7 cellular contexts compared by ENCODE assay signal in the genomic region with DNA sequence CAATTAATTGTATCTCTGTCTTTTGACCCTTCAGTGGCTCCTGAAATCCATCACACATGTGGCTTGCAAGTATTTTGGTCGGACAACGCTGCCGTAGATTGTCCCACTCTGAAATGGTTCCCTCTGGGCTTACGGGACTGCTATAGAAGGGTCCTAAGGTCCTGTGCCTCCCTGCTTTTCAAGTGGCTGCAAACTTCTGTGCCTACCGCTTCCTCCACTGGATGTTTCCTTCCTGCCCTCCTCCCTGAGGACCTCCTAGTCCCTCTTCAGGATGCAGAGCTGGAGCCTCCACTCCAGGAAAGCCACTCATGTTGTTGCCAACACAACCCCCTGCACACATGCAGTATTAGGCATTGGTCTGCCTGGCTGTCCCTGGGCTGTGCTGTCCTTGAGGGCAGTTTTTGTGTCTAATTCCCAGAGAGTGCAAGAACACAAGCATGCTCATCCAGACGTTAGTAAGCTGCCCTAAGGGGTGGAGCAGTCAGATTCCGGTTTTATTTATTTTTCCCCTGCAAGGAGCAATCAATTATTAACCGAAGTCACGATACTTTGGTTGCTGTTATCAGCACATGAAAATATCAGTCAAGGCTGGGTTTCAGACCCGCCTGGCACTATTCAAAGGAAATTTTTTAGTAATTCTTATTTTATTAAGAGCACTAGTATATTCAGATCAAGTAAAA. TPM values are rescaled to one million over a fixed set of nuclear protein-coding genes. Genes with fewer than 3 reads are reported as not detected.
A peak's percentile ranks its signal among the peaks of the same experiment; 100 is the strongest.
DNase-seq lines count a peak whose midpoint lies in the region; ATAC-seq and TF ChIP-seq lines count a peak whose summit lies in the region.
"Not testable (repeated sequence)": the region's sequence is repeated elsewhere in the genome, so short reads cannot be mapped to it uniquely, and the experiment has no call there.

No MANE protein-coding gene starts in this region.

- POLR2A ChIA-PET in HCT116 (lab: Charles Lee), result not testable (repeated sequence)

- not testable (repeated sequence) for H3K4me3 ChIP-seq in HCT116 (replicated peaks in 1 of 2; ENCODE audit: low read depth in 1 of 2, low read length in 2 of 2); mesenchymal stem cell (ENCODE audit: insufficient read depth in 1 of 2, low read depth in 1 of 2, low read length in 2 of 2); stomach smooth muscle (ENCODE audit: low read length in 2 of 2)

- not testable (repeated sequence) for H2BK12ac ChIP-seq in mesenchymal stem cell (ENCODE audit: low read length in 2 of 2)

- not testable (repeated sequence) for H4K91ac ChIP-seq in mesenchymal stem cell (ENCODE audit: low read length)

- H3K36me3 Mint-ChIP-seq in progenitor cell of endocrine pancreas (ENCODE audit: insufficient read depth), result not testable (repeated sequence)

- TF ChIP-seq CTCF in HCT116 (IDR thresholded peaks at IDR 0.05 in 2 of 3, conservative IDR thresholded peaks at IDR 0.05 in 1 of 3; ENCODE audit: borderline replicate concordance in 1 of 3, insufficient read depth in 1 of 3, low read depth in 2 of 3, low read length in 2 of 3); progenitor cell of endocrine pancreas (IDR thresholded peaks at IDR 0.05; ENCODE audit: unreplicated experiment): not testable (repeated sequence)

- not testable (repeated sequence) for H3K4ac ChIP-seq in mesenchymal stem cell (ENCODE audit: low read depth in 1 of 2, low read length in 2 of 2)

- H3K79me1 ChIP-seq in mesenchymal stem cell (replicated peaks; ENCODE audit: low read length, poor library complexity, severe bottlenecking), result not testable (repeated sequence)

- H3K79me2 ChIP-seq in HCT116 (ENCODE audit: insufficient read depth, low read length), result not testable (repeated sequence)

- H3K4me1 ChIP-seq in HCT116 (ENCODE audit: control insufficient read depth in 1 of 2, insufficient read depth in 2 of 2, low read length in 2 of 2); stomach smooth muscle (ENCODE audit: control insufficient read depth, insufficient read depth, low read length): not testable (repeated sequence)
- peaks cover 27% of the 10 kb centered on the region for H3K4me1 ChIP-seq in mesenchymal stem cell (ENCODE audit: control insufficient read depth, insufficient read depth, low read depth, low read length)

- TF ChIP-seq POLR2A in HCT116 (IDR thresholded peaks at IDR 0.05; ENCODE audit: borderline replicate concordance, extremely low read depth, insufficient read depth, insufficient read length), result not testable (repeated sequence)

- H3K27ac ChIP-seq in HCT116 (ENCODE audit: low read depth, low read length); mesenchymal stem cell (ENCODE audit: low read length, poor library complexity, severe bottlenecking): not testable (repeated sequence)
- peak overlapping the region; percentile 53 for H3K27ac ChIP-seq in stomach smooth muscle (ENCODE audit: low read length)

- not testable (repeated sequence) for H2AFZ ChIP-seq in HCT116 (ENCODE audit: low read depth, low read length, poor library complexity, severe bottlenecking); mesenchymal stem cell (ENCODE audit: low read depth, low read length)

- not testable (repeated sequence) for H3K9ac ChIP-seq in HCT116 (ENCODE audit: low read length); mesenchymal stem cell (ENCODE audit: low read length); stomach smooth muscle (ENCODE audit: low read length in 2 of 2)

- H4K8ac ChIP-seq in mesenchymal stem cell (ENCODE audit: low read length), result not testable (repeated sequence)

- H3K36me3 ChIP-seq in HCT116 (ENCODE audit: control insufficient read depth in 1 of 2, insufficient read depth in 2 of 2, low read length in 2 of 2); mesenchymal stem cell (ENCODE audit: control insufficient read depth in 1 of 2, insufficient read depth in 2 of 2, low read depth in 1 of 2, low read length in 2 of 2); stomach smooth muscle (ENCODE audit: control insufficient read depth in 2 of 2, insufficient read depth in 2 of 2, low read length in 2 of 2): not testable (repeated sequence)

- H4K20me1 ChIP-seq in HCT116 (ENCODE audit: insufficient read depth), result not testable (repeated sequence)

- not testable (repeated sequence) for H3K4me2 ChIP-seq in HCT116 (ENCODE audit: low read length); mesenchymal stem cell (ENCODE audit: low read length, poor library complexity, severe bottlenecking)

- peaks cover 29% of the 10 kb centered on the region for H3K4me1 Mint-ChIP-seq in progenitor cell of endocrine pancreas (ENCODE audit: low read depth)

- H3K18ac ChIP-seq in mesenchymal stem cell (ENCODE audit: low read depth in 1 of 2, low read length in 2 of 2), result not testable (repeated sequence)

- not testable (repeated sequence) for H3K9me3 ChIP-seq in HCT116 (ENCODE audit: control insufficient read depth in 1 of 2, insufficient read depth in 1 of 2, low read depth in 1 of 2, low read length in 2 of 2); mesenchymal stem cell (ENCODE audit: control insufficient read depth, low read length); stomach smooth muscle (ENCODE audit: control insufficient read depth in 2 of 2, low read length in 2 of 2)

- peak overlapping the region; percentile 95 for H3K27ac Mint-ChIP-seq in progenitor cell of endocrine pancreas

- not testable (repeated sequence) for H3K23ac ChIP-seq in mesenchymal stem cell (ENCODE audit: low read length in 2 of 2)

- TF ChIP-seq RAD21 in HCT116 (IDR thresholded peaks at IDR 0.05; ENCODE audit: low read depth), result not testable (repeated sequence)

- not testable (repeated sequence) for H2BK120ac ChIP-seq in mesenchymal stem cell (ENCODE audit: low read depth, low read length)

- RAD21 ChIA-PET in HCT116 (lab: Charles Lee; ENCODE audit: low non-redundant PET in 1 of 2, low total read pairs in 2 of 2, uncharacterized antibody in 2 of 2, unreplicated experiment in 2 of 2), result not testable (repeated sequence)

- H3K9me2 ChIP-seq in HCT116 (ENCODE audit: insufficient read depth), result not testable (repeated sequence)

- not testable (repeated sequence) for H3K9me3 Mint-ChIP-seq in progenitor cell of endocrine pancreas (ENCODE audit: low read depth)

- not testable (repeated sequence) for H3K14ac ChIP-seq in mesenchymal stem cell (ENCODE audit: low read length in 2 of 2)

- intact Hi-C loops in HCT116 (cut with micrococcal nuclease); cardiac septum (cut with DNase I); left colon (cut with DNase I, micrococcal nuclease): not testable (repeated sequence)

- peak overlapping the region; percentile 76 for H2AK5ac ChIP-seq in mesenchymal stem cell (ENCODE audit: low read length, severe bottlenecking)

- H2BK5ac ChIP-seq in mesenchymal stem cell (ENCODE audit: low read depth, low read length, poor library complexity, severe bottlenecking), result not testable (repeated sequence)

- WGBS in mesenchymal stem cell, result 84% methylated on average over 8 of the region's 10 CpGs

- BruUV-seq in HCT116 (replicated peaks; lab: Mats Ljungman, UMichigan), result not testable (repeated sequence)

- not testable (repeated sequence) for H3K27me3 ChIP-seq in HCT116 (ENCODE audit: insufficient read depth, low read length); stomach smooth muscle (ENCODE audit: control insufficient read depth in 1 of 2, insufficient read depth in 2 of 2, low read length in 2 of 2)
- peaks cover 0 to 38% of the 10 kb centered on the region in 2 experiments for H3K27me3 ChIP-seq in mesenchymal stem cell (ENCODE audit: control insufficient read depth in 1 of 2, insufficient read depth in 1 of 2, low read length in 2 of 2)

- not testable (repeated sequence) for H2BK15ac ChIP-seq in mesenchymal stem cell (ENCODE audit: low read depth, poor library complexity, severe bottlenecking)

- ATAC-seq in HCT116 (peak; percentile 43), left colon (peak; percentile 8)

- not testable (repeated sequence) for H3K27me3 Mint-ChIP-seq in progenitor cell of endocrine pancreas

- H3K4me3 Mint-ChIP-seq in progenitor cell of endocrine pancreas (ENCODE audit: low read depth), result peak overlapping the region; percentile 36

- DNase-seq in HCT116 (ENCODE audit: low read depth, low spot score); left colon; mesenchymal stem cell; progenitor cell of endocrine pancreas (ENCODE audit: low spot score, unreplicated experiment): not testable (repeated sequence)
- DNase-seq in RPMI7951 (ENCODE audit: low read depth) (peak; percentile 48), cardiac septum (ENCODE audit: low spot score) (peak; percentile 58)

- CTCF ChIA-PET in HCT116 (lab: Charles Lee), result not testable (repeated sequence)

RNA-seq across cellular contexts. Expression of a gene that starts 26.5 kb away (rescaled TPM):
- total RNA-seq in HCT116 (2021; ENCODE audit: unreplicated experiment), result 1,685 TPM
- 8.8 and 29.6 TPM in 2 replicates for polyA plus RNA-seq in HCT116 (2012)
- under 0.01 TPM in 1 of 2 replicates, not detected in the other for total RNA-seq in RPMI7951 (2014; rRNA removed; shearing (Covaris generic))
- 6,195 TPM for total RNA-seq in cardiac septum
- 1,000 to 10,000 TPM; 3,977 to 5,589 TPM for total RNA-seq in left colon
- not detected for polyA plus RNA-seq in mesenchymal stem cell (2013, experiment 1 of 2)
- polyA plus RNA-seq in mesenchymal stem cell (2013, experiment 2 of 2), result not detected
- total RNA-seq in progenitor cell of endocrine pancreas, result 3,923 and 3,957 TPM in 2 replicates

Comparison
In these comparisons a context has a peak if more than half of its experiments do, and no peak if none do; other contexts are left out.
1. RNA of a gene that starts 26.5 kb away (total RNA-seq): 6,195 TPM in cardiac septum (single experiment), 3,977 to 5,589 TPM in left colon, 3,923 to 3,957 TPM in progenitor cell of endocrine pancreas and 1,685 TPM in HCT116 (single experiment); under 0.01 TPM in RPMI7951; every median in the first group is over 1,000 times any median in the second.